ENCODE assay signal across 8 cellular contexts in genomic region chr12:69052613-69053408, GRCh38.
DNase-seq lines count a peak whose midpoint lies in the region; ATAC-seq lines count a peak whose summit lies in the region.

No MANE protein-coding gene starts in this region.

- H3K4me1 Mint-ChIP-seq in stimulated activated memory B cell treated with anti-CD40 and anti-IgM and Interleukin-4, amounts not matched to agents 10 μg/mL and 1 μg/mL and 100 μg/mL, for 72 hours: no peaks in the 10 kb centered on the region

- no peak overlapping the region for H3K4me3 Mint-ChIP-seq in stimulated activated memory B cell treated with anti-CD40 and anti-IgM and Interleukin-4, amounts not matched to agents 10 μg/mL and 1 μg/mL and 100 μg/mL, for 72 hours

- H3K9me3 Mint-ChIP-seq in stimulated activated memory B cell treated with anti-CD40 and anti-IgM and Interleukin-4, amounts not matched to agents 10 μg/mL and 1 μg/mL and 100 μg/mL, for 72 hours: no peaks in the 10 kb centered on the region

- DNase-seq in activated effector memory CD4-positive, alpha-beta T cell treated with anti-CD3 and anti-CD28 coated beads, Interleukin-2, amount 50 U/mL, for 16 hours: peak; percentile 82
- no peak for DNase-seq in activated effector memory CD4-positive, alpha-beta T cell treated with Interleukin-2 at 50 U/mL for 16 hours
- peak; percentile 7 to 23 for DNase-seq in activated CD4-positive, alpha-beta T cell treated with anti-CD3 and anti-CD28 coated beads, Interleukin-2, amount 50 U/mL, for 4 hours
- DNase-seq in iPS-NIHi11 (ENCODE audit: low spot score) (peak; percentile 48), NCI-H187 (lab: John Stamatoyannopoulos, UW) (no peak), globus pallidus (ENCODE audit: low spot score) (no peak), medulla oblongata (ENCODE audit: extremely low spot score) (no peak)

- ATAC-seq in stimulated activated memory B cell treated with anti-CD40 and anti-IgM and Interleukin-4, amounts not matched to agents 10 μg/mL and 1 μg/mL and 100 μg/mL, for 72 hours: peak; percentile 77

- no peaks in the 10 kb centered on the region for H3K36me3 Mint-ChIP-seq in stimulated activated memory B cell treated with anti-CD40 and anti-IgM and Interleukin-4, amounts not matched to agents 10 μg/mL and 1 μg/mL and 100 μg/mL, for 72 hours

- H3K27me3 Mint-ChIP-seq in stimulated activated memory B cell treated with anti-CD40 and anti-IgM and Interleukin-4, amounts not matched to agents 10 μg/mL and 1 μg/mL and 100 μg/mL, for 72 hours: peaks cover 38% of the 10 kb centered on the region

- H3K27ac Mint-ChIP-seq in stimulated activated memory B cell treated with anti-CD40 and anti-IgM and Interleukin-4, amounts not matched to agents 10 μg/mL and 1 μg/mL and 100 μg/mL, for 72 hours: no peak overlapping the region

Comparison
In these comparisons a context has a peak if more than half of its experiments do, and no peak if none do; other contexts are left out.
1. DNase-seq: peak in activated effector memory CD4-positive, alpha-beta T cell treated with anti-CD3 and anti-CD28 coated beads, Interleukin-2, amount 50 U/mL, for 16 hours (single experiment), activated CD4-positive, alpha-beta T cell treated with anti-CD3 and anti-CD28 coated beads, Interleukin-2, amount 50 U/mL, for 4 hours (2 of 2) and iPS-NIHi11 (single experiment); none in activated effector memory CD4-positive, alpha-beta T cell treated with Interleukin-2 at 50 U/mL for 16 hours (single experiment), NCI-H187 (0 of 2), globus pallidus (single experiment) and medulla oblongata (single experiment).